Comparison of ENCODE assay signal across 26 cellular contexts in genomic region chr9:132503116-132503515, GRCh38.
"Had no signal": no experiment of that assay in that cellular context is flagged by ENCODE, and none has a peak within 500 bp of the region (broad histone marks: within the 10 kb centered on the region; RNA-seq: fewer than 3 reads in every experiment).

No MANE protein-coding gene starts in this region.

- H3K36me3 ChIP-seq: pancreas, right lobe of liver, sigmoid colon, stomach, thoracic aorta, thyroid gland, tibial nerve, upper lobe of left lung, vagina had no signal

- H3K4me3 ChIP-seq: pancreas, psoas muscle, right lobe of liver, sigmoid colon, stomach, thoracic aorta, thyroid gland, tibial nerve, upper lobe of left lung, vagina had no signal

- H3K4me3 Mint-ChIP-seq: naive thymus-derived CD4-positive, alpha-beta T cell; natural killer cell; nephron; stimulated activated effector memory CD8-positive, alpha-beta T cell treated with anti-CD3 and anti-CD28 coated beads, Interleukin-12 subunit alpha, Interleukin-12 subunit beta, amount 100 ng/mL, for 72 hours; stimulated activated naive B cell treated with anti-CD40 and anti-IgM and Interleukin-4, amounts not matched to agents 10 μg/mL and 1 μg/mL and 100 μg/mL, for 72 hours; stimulated activated naive CD8-positive, alpha-beta T cell treated with anti-CD3 and anti-CD28 coated beads, Interleukin-15, Interleukin-2, amounts not matched to agents 100 ng/mL and 50 ng/mL, for 24 hours had no signal

- H3K27me3 ChIP-seq: right lobe of liver, thyroid gland, upper lobe of left lung, vagina had no signal

- H3K27ac ChIP-seq: pancreas, psoas muscle, right lobe of liver, sigmoid colon, stomach, thoracic aorta, thyroid gland, tibial nerve, upper lobe of left lung, vagina had no signal

- H3K4me1 ChIP-seq: pancreas, psoas muscle, right lobe of liver, sigmoid colon, thyroid gland, vagina had no signal

- H3K27ac Mint-ChIP-seq: naive thymus-derived CD4-positive, alpha-beta T cell; natural killer cell; nephron; progenitor cell of endocrine pancreas; stimulated activated effector memory CD8-positive, alpha-beta T cell treated with anti-CD3 and anti-CD28 coated beads, Interleukin-12 subunit alpha, Interleukin-12 subunit beta, amount 100 ng/mL, for 72 hours; stimulated activated naive B cell treated with anti-CD40 and anti-IgM and Interleukin-4, amounts not matched to agents 10 μg/mL and 1 μg/mL and 100 μg/mL, for 72 hours had no signal

- DNase-seq: naive thymus-derived CD4-positive, alpha-beta T cell; natural killer cell; occipital lobe; pancreas; psoas muscle; right cardiac atrium; right lobe of liver; sigmoid colon; small intestine; stimulated activated CD4-positive, alpha-beta T cell treated with anti-CD3 and anti-CD28 coated beads, Interleukin-15, amount 100 ng/mL, for 24 hours; stimulated activated CD4-positive, alpha-beta T cell treated with anti-CD3 and anti-CD28 coated beads, Interleukin-2, amount 100 ng/mL, for 24 hours; stimulated activated CD4-positive, alpha-beta T cell treated with anti-CD3 and anti-CD28 coated beads, Interleukin-2, amount 100 ng/mL, for 48 hours; stimulated activated CD4-positive, alpha-beta T cell treated with anti-CD3 and anti-CD28 coated beads, Interleukin-4, amount 100 ng/mL, for 24 hours; stimulated activated naive B cell treated with anti-CD40 and anti-IgM and Interleukin-4, amounts not matched to agents 10 μg/mL and 1 μg/mL and 100 μg/mL, for 72 hours; stimulated activated naive CD4-positive, alpha-beta T cell treated with Interleukin-2 at 50 U/mL for 16 hours; stomach; thyroid gland; trophoblast cell; upper lobe of left lung had no signal

- ATAC-seq: naive thymus-derived CD4-positive, alpha-beta T cell; natural killer cell; pancreas; psoas muscle; right cardiac atrium; right lobe of liver; stimulated activated effector memory CD8-positive, alpha-beta T cell treated with anti-CD3 and anti-CD28 coated beads, Interleukin-12 subunit alpha, Interleukin-12 subunit beta, amount 100 ng/mL, for 72 hours; stimulated activated naive B cell treated with anti-CD40 and anti-IgM and Interleukin-4, amounts not matched to agents 10 μg/mL and 1 μg/mL and 100 μg/mL, for 72 hours had no signal

- H3K36me3 Mint-ChIP-seq: naive thymus-derived CD4-positive, alpha-beta T cell; natural killer cell; stimulated activated effector memory CD8-positive, alpha-beta T cell treated with anti-CD3 and anti-CD28 coated beads, Interleukin-12 subunit alpha, Interleukin-12 subunit beta, amount 100 ng/mL, for 72 hours; stimulated activated naive B cell treated with anti-CD40 and anti-IgM and Interleukin-4, amounts not matched to agents 10 μg/mL and 1 μg/mL and 100 μg/mL, for 72 hours had no signal

- H3K9me3 Mint-ChIP-seq: naive thymus-derived CD4-positive, alpha-beta T cell; natural killer cell; nephron; stimulated activated effector memory CD8-positive, alpha-beta T cell treated with anti-CD3 and anti-CD28 coated beads, Interleukin-12 subunit alpha, Interleukin-12 subunit beta, amount 100 ng/mL, for 72 hours; stimulated activated naive B cell treated with anti-CD40 and anti-IgM and Interleukin-4, amounts not matched to agents 10 μg/mL and 1 μg/mL and 100 μg/mL, for 72 hours; stimulated activated naive CD8-positive, alpha-beta T cell treated with anti-CD3 and anti-CD28 coated beads, Interleukin-15, Interleukin-2, amounts not matched to agents 100 ng/mL and 50 ng/mL, for 24 hours had no signal

- H3K9me3 ChIP-seq: pancreas, psoas muscle, right lobe of liver, sigmoid colon, stomach, thoracic aorta, thyroid gland, tibial nerve, upper lobe of left lung, vagina had no signal
